In the genomic region with DNA sequence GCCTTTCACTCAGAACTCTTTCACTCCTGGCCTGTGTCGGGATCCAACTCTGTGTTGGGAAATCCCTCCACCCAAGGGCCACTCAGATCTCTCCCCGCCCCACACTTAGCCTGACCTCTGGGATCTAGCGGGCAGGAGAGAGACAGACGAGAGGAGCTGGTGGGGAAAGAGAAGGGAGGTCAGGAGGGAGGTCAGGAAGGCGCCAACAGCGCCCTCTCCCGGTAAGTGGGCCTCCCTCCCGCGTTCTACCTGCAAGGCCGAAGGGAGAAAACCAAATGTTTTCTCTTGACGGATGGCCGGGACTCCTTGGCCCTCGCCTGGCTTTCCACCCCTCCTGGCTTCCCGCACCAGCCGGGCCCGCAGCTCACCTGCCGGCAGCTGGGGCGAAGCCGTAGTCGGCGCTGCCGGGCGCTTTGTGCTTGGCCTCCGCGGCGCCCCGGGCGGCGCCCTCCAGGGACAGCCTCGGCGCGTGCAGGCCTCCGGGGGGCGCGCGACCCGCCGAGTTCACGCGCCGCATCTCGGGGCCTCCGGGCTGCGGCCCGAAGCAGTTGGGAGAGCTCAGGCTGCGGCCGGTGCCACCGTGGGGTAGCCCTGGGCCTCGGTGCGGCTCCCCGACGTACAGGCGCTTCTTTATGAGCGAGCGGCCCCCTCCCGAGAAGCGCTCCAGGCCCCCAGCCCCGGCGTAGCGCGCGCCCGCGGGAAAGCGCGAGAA, we compare ENCODE assay signal across 9 cellular contexts. TPM values are rescaled to one million over a fixed set of nuclear protein-coding genes. Genes with fewer than 3 reads are reported as not detected.
DNase-seq lines count a peak whose midpoint lies in the region; ATAC-seq and TF ChIP-seq lines count a peak whose summit lies in the region.
"Had no signal": no experiment of that assay in that cellular context is flagged by ENCODE, and none has a peak within 500 bp of the region (broad histone marks: within the 10 kb centered on the region; RNA-seq: fewer than 3 reads in every experiment).

No MANE protein-coding gene starts in this region.

- no peaks in the 10 kb centered on the region for H3K36me3 ChIP-seq in lung (ENCODE audit: control insufficient read depth in 2 of 2, insufficient read depth in 2 of 2, low read length in 2 of 2)

- no peaks in the 10 kb centered on the region for H3K27me3 ChIP-seq in lung (ENCODE audit: control insufficient read depth, insufficient read depth)

- no peaks in the 10 kb centered on the region for H3K9me3 ChIP-seq in lung (ENCODE audit: control insufficient read depth in 2 of 2, insufficient read depth in 1 of 2, low read length in 1 of 2)

- peaks cover 4 to 12% of the 10 kb centered on the region in 2 donors for H3K4me1 ChIP-seq in lung (ENCODE audit: control insufficient read depth in 2 of 2, insufficient read depth in 2 of 2, low read length in 2 of 2)

- peak; percentile 76 for ATAC-seq in HG03432 (IDR thresholded peaks at IDR 0.05; ENCODE audit: unreplicated experiment)
- ATAC-seq in lung (ENCODE audit: insufficient read depth, low FRiP score): peak; percentile 56

- 6 to 12% methylated on average over 65 to 66 of the region's 66 CpGs for WGBS in lung, 2 donors

- DNase-seq in GM10266 (ENCODE audit: extremely low spot score) (peak; percentile 90), dermis blood vessel endothelial cell (peak; percentile 78), lung (ENCODE audit: low spot score) (peak; percentile 88), kidney tubule cell (ENCODE audit: low spot score) (no peak), T1000 (lab: John Stamatoyannopoulos, UW) (no peak)
- DNase-seq in activated CD4-positive, alpha-beta T cell treated with anti-CD3 and anti-CD28 coated beads for 4 hours: peak; percentile 63 to 67
- DNase-seq in stimulated activated CD8-positive, alpha-beta memory T cell treated with anti-CD3 and anti-CD28 coated beads, Interleukin-15, amount 100 ng/mL, for 1 hour (ENCODE audit: low read depth): peak; percentile 43

- H3K27ac ChIP-seq in lung (ENCODE audit: low read depth in 1 of 2, low read length in 1 of 2): no peak overlapping the region

- TF ChIP-seq CTCF in GM10266 (IDR thresholded peaks at IDR 0.05; ENCODE audit: control insufficient read depth, insufficient read depth, low read depth, missing control alignments): peak; percentile 72
- peak; percentile 22 for TF ChIP-seq CTCF in lung (IDR thresholded peaks at IDR 0.05; ENCODE audit: control extremely low read depth, extremely low read depth)

- peak overlapping the region; percentile 3 for H3K4me3 ChIP-seq in lung

RNA-seq across cellular contexts. Expression of gene C6orf132, which starts 38.2 kb away (rescaled TPM):
- total RNA-seq in dermis blood vessel endothelial cell: under 0.01 TPM in 1 of 2 replicates, not detected in the other
- total RNA-seq in lung: 10 to 100 TPM in 1 of 2 donors, 1 to 10 TPM in 1; 5.9 to 33.1 TPM
- 10 to 100 TPM; 11.3 to 26.1 TPM for polyA plus RNA-seq in lung
- total RNA-seq: NCI-H460 had no signal

RNA-seq across cellular contexts. Expression of gene TAF8, which starts 53.9 kb away (rescaled TPM):
- total RNA-seq in dermis blood vessel endothelial cell: 19.1 and 20.3 TPM in 2 replicates
- 10 to 100 TPM; 19.8 to 26.7 TPM for total RNA-seq in lung
- polyA plus RNA-seq in lung: 10 to 100 TPM; 14.0 to 14.2 TPM

Comparison
In these comparisons a context has a peak if more than half of its experiments do, and no peak if none do; other contexts are left out.
1. DNase-seq: peak in GM10266 (single experiment), activated CD4-positive, alpha-beta T cell treated with anti-CD3 and anti-CD28 coated beads for 4 hours (2 of 2), dermis blood vessel endothelial cell (single experiment), lung (single experiment) and stimulated activated CD8-positive, alpha-beta memory T cell treated with anti-CD3 and anti-CD28 coated beads, Interleukin-15, amount 100 ng/mL, for 1 hour (single experiment); none in kidney tubule cell (single experiment) and T1000 (single experiment).